Comparison of ENCODE assay signal across 14 cellular contexts in the genomic region with DNA sequence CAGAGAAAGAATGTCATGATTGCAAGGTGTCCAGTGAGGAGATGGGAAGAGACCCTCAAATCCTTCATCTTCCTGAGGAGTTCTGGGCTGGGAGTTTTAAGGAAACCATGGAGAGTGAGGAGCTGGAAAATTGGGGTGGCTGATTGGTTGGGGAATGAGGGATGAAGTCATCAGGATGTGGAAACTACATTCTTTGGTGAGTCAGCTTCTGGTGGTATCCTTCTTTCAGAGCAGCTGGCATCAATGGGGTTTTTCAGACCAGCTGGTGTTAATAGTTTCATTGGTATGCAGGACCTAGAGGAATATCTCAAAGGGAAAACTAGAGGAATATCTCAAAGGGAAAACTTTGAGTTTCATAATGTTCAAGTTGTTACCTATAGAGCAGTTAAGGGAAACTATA. TPM values are rescaled to one million over a fixed set of nuclear protein-coding genes. Genes with fewer than 3 reads are reported as not detected.
DNase-seq lines count a peak whose midpoint lies in the region; ATAC-seq and TF ChIP-seq lines count a peak whose summit lies in the region.
"Had no signal": no experiment of that assay in that cellular context is flagged by ENCODE, and none has a peak within 500 bp of the region (broad histone marks: within the 10 kb centered on the region; RNA-seq: fewer than 3 reads in every experiment).

No MANE protein-coding gene starts in this region.

- no peak for TF ChIP-seq POLR2A in body of pancreas (IDR thresholded peaks at IDR 0.05)

- H3K36me3 ChIP-seq in A673 (ENCODE audit: insufficient read depth, low read length, poor library complexity, severe bottlenecking) (no peaks in the 10 kb centered on the region), body of pancreas (replicated peaks in 1 of 2; ENCODE audit: insufficient read depth in 1 of 2, low read depth in 2 of 2) (peaks cover 0 to 2% of the 10 kb centered on the region in 2 donors)
- H3K36me3 ChIP-seq: BE2C had no signal

- H3K27ac ChIP-seq in A673 (ENCODE audit: low read depth, low read length, poor library complexity, severe bottlenecking): no peak overlapping the region
- H3K27ac ChIP-seq in body of pancreas: no peak overlapping the region

- CTCF ChIA-PET in A673 (lab: Charles Lee): no interaction called here

- H3K4me1 ChIP-seq in A673 (ENCODE audit: insufficient read depth, low read length, poor library complexity, severe bottlenecking): no peaks in the 10 kb centered on the region
- H3K4me1 ChIP-seq in body of pancreas: no peaks in the 10 kb centered on the region
- H3K4me1 ChIP-seq: BE2C had no signal

- H3K4me3 ChIP-seq in A673 (ENCODE audit: low read depth, low read length, poor library complexity, severe bottlenecking) (no peak overlapping the region), body of pancreas (no peak overlapping the region)

- TF ChIP-seq CTCF in A673 (conservative IDR thresholded peaks at IDR 0.05; ENCODE audit: low read depth, low read length): no peak
- TF ChIP-seq CTCF in body of pancreas (IDR thresholded peaks at IDR 0.05): no peak

- ATAC-seq in body of pancreas: peak; percentile 55
- ATAC-seq in HG03457 (IDR thresholded peaks at IDR 0.05; ENCODE audit: unreplicated experiment): no peak
- no peak for ATAC-seq in HG03520 (IDR thresholded peaks at IDR 0.05; ENCODE audit: unreplicated experiment)
- ATAC-seq: stimulated activated naive CD8-positive, alpha-beta T cell treated with anti-CD3 and anti-CD28 coated beads, Interleukin-15, amount 100 ng/mL, for 72 hours had no signal

- intact Hi-C loops in A673 (cut with micrococcal nuclease; ENCODE audit: unreplicated experiment) (no loop called here), body of pancreas (cut with DNase I) (no loop called here)

- DNase-seq in A673 (ENCODE audit: low spot score) (peak; percentile 23), HK-2 (ENCODE audit: unreplicated experiment) (peak; percentile 1), body of pancreas (no peak), iPS DF 4.7 (ENCODE audit: extremely low read depth, low spot score) (peak; percentile 9), KG1 (lab: John Stamatoyannopoulos, UW) (no peak), SK-N-DZ (ENCODE audit: low spot score) (no peak)
- DNase-seq: activated effector memory CD4-positive, alpha-beta T cell treated with Interleukin-2 at 50 U/mL for 16 hours; BE2C; MV-4-11; NK-92 treated with Interleukin-12 subunit alpha and Interleukin-12 subunit beta, amount 100 ng/mL, for 24 hours; stimulated activated naive CD8-positive, alpha-beta T cell treated with anti-CD3 and anti-CD28 coated beads, Interleukin-15, amount 100 ng/mL, for 72 hours had no signal

- H3K27me3 ChIP-seq in A673 (replicated peaks; ENCODE audit: insufficient read depth, low read depth, low read length, poor library complexity): no peaks in the 10 kb centered on the region
- H3K27me3 ChIP-seq in body of pancreas: no peaks in the 10 kb centered on the region
- H3K27me3 ChIP-seq: BE2C had no signal

- H3K9me3 ChIP-seq in A673 (ENCODE audit: low read depth, low read length, poor library complexity, severe bottlenecking): no peaks in the 10 kb centered on the region
- H3K9me3 ChIP-seq in body of pancreas: no peaks in the 10 kb centered on the region
- H3K9me3 ChIP-seq: BE2C had no signal

- no TSS peak for BruUV-seq in A673 (replicated peaks; lab: Mats Ljungman, UMichigan)

- POLR2A ChIA-PET in A673 (lab: Charles Lee; ENCODE audit: low non-redundant PET): no interaction called here

RNA-seq across cellular contexts. Expression of a gene that starts 45.2 kb away (rescaled TPM):
- 0.67 and 1.5 TPM in 2 replicates for total RNA-seq in A673 (2021)
- total RNA-seq in body of pancreas: 10 to 100 TPM in 1 of 2 donors, 1 to 10 TPM in 1; 9.2 to 13.2 TPM
- polyA plus RNA-seq in SK-N-DZ (2014; cell fraction: cytosol; rRNA removed): not detected in 2 replicates
- polyA plus RNA-seq in SK-N-DZ (2014; cell fraction: nucleus; rRNA removed): 0.16 TPM in 1 of 2 replicates, not detected in the other
- total RNA-seq: mononuclear cell had no signal

Comparison
In these comparisons a context has a peak if more than half of its experiments do, and no peak if none do; other contexts are left out.
1. DNase-seq: peak in A673 (single experiment), HK-2 (single experiment) and iPS DF 4.7 (single experiment); none in body of pancreas (0 of 4), KG1 (single experiment) and SK-N-DZ (single experiment).